19 cellular contexts compared by ENCODE assay signal in genomic region chr7:82325416-82325815, GRCh38.
DNase-seq lines count a peak whose midpoint lies in the region; ATAC-seq and TF ChIP-seq lines count a peak whose summit lies in the region.
"Had no signal": no experiment of that assay in that cellular context is flagged by ENCODE, and none has a peak within 500 bp of the region (broad histone marks: within the 10 kb centered on the region; RNA-seq: fewer than 3 reads in every experiment).

No MANE protein-coding gene starts in this region.

- peak; percentile 1 for DNase-seq in GM03348 (ENCODE audit: low spot score)
- DNase-seq in fibroblast of peridontal ligament (ENCODE audit: extremely low read depth), result peak; percentile 80
- DNase-seq in NCI-H2227 (lab: John Stamatoyannopoulos, UW; ENCODE audit: unreplicated experiment), result no peak
- DNase-seq in left ventricle myocardium inferior, result no peak
- no peak for DNase-seq in nucleus accumbens (lab: John Stamatoyannopoulos, UW)
- DNase-seq in NCI-H2081 treated with DMSO at 0.1 percent for 48 hours (lab: John Stamatoyannopoulos, UW), result no peak
- DNase-seq: DND-41, GDM1, GOT3, NCI-H1105, NCI-H1694, NCI-H2107, NCI-H2227 treated with DMSO at 0.1 percent for 48 hours, NCI-H524 treated with DMSO at 0.1 percent for 48 hours, PC-9, SIG-M5 had no signal

- H3K27ac ChIP-seq in left ventricle myocardium inferior (replicated peaks), result no peak overlapping the region
- H3K27ac ChIP-seq: PC-9, RWPE1 had no signal

- no peak; the same call in 2 of the 3 replicates for ATAC-seq in SK-N-SH treated with all-trans-retinoic acid at 6 μM for 48 hours
- ATAC-seq: K562 had no signal

- intact Hi-C loops in left ventricle myocardium inferior (cut with micrococcal nuclease), result no loop called here

- TF ChIP-seq CTCF in left ventricle myocardium inferior (IDR thresholded peaks at IDR 0.05; ENCODE audit: borderline replicate concordance), result no peak

- no peak overlapping the region for H3K4me3 ChIP-seq in left ventricle myocardium inferior
- H3K4me3 ChIP-seq: K562, PC-9 had no signal

- H3K36me3 ChIP-seq in left ventricle myocardium inferior, result no peaks in the 10 kb centered on the region

- H3K4me1 ChIP-seq in left ventricle myocardium inferior, result peaks cover 4% of the 10 kb centered on the region

- H3K27me3 ChIP-seq in left ventricle myocardium inferior (ENCODE audit: low read depth), result no peaks in the 10 kb centered on the region

- H3K9me3 ChIP-seq in left ventricle myocardium inferior (replicated peaks), result no peaks in the 10 kb centered on the region

TF ChIP-seq in SK-N-SH treated with all-trans-retinoic acid at 6 μM for 48 hours, 23 proteins besides CTCF, POLR2A, EP300 and RAD21:
- TF ChIP-seq CREB5 (CRISPR knock-in tag; IDR thresholded peaks at IDR 0.05; ENCODE audit: low read depth), result no peak
- 0 out of 2 replicates have a peak, but pooled peaks have one; percentile 43 for TF ChIP-seq ISL1 (CRISPR knock-in tag; IDR thresholded peaks at IDR 0.05)
- TF ChIP-seq ZC3H10 (CRISPR knock-in tag; IDR thresholded peaks at IDR 0.05), result no peak

Comparison
In these comparisons a context has a peak if more than half of its experiments do, and no peak if none do; other contexts are left out.
1. DNase-seq: peak in GM03348 (single experiment) and fibroblast of peridontal ligament (single experiment); none in NCI-H2227 (single experiment), left ventricle myocardium inferior (single experiment), nucleus accumbens (0 of 56) and NCI-H2081 treated with DMSO at 0.1 percent for 48 hours (single experiment).